9 cellular contexts compared by ENCODE assay signal in the genomic region with DNA sequence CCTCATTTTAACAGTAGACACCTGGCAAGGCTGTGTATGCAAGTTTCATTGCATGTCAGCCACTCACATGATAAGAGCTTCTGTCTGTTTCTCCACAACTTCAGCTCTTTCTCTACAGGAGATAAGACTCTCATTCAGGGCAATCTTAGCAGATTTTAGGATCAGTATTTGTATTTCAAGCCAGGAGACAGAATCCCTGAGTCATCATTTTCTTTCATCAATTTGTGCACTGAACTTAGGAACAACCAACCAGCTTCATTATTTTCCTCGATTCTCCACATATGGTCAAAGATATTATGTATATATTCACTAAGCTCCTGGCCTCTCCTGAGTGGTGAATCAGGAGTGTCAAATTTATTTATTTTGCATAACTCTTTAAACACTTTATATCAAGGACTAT.
"Had no signal": no experiment of that assay in that cellular context is flagged by ENCODE, and none has a peak within 500 bp of the region (broad histone marks: within the 10 kb centered on the region; RNA-seq: fewer than 3 reads in every experiment).

No MANE protein-coding gene starts in this region.

- H3K27ac ChIP-seq: GM23248, KMS-11 had no signal

- H3K4me3 ChIP-seq: GM23248 had no signal

- H3K4me2 ChIP-seq: KMS-11 had no signal

- FAIRE-seq: H54, HTR-8/SVneo had no signal

- H3K9ac ChIP-seq: GM23248, KMS-11 had no signal

- H2AFZ ChIP-seq: GM23248 had no signal

- DNase-seq: GM23248, GOT3, H9, HCEC 1CT, Karpas-422, KBM-7 had no signal
